In the genomic region with DNA sequence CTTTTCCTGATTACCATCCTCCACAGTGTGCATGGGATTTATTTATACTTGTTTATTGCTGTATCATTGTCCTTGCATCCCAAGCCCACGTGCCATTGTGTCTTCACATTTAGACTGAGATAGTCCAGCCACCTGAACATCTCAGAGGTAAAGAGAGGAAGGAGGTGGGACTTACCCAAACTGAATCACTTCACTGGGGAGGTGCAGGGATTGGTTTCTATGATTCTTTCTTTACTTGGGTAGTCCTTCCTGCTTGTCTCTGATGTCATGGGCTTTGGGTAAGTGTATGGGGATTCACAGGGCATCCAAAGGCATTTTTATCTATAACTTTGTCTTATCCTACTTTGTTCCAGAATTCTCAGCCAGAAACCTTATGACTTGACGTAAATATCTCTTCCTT, we compare ENCODE assay signal across 25 cellular contexts.
DNase-seq lines count a peak whose midpoint lies in the region; ATAC-seq and TF ChIP-seq lines count a peak whose summit lies in the region.
"Had no signal": no experiment of that assay in that cellular context is flagged by ENCODE, and none has a peak within 500 bp of the region (broad histone marks: within the 10 kb centered on the region; RNA-seq: fewer than 3 reads in every experiment).

No MANE protein-coding gene starts in this region.

- peak; percentile 67 for ATAC-seq in activated T-helper 17 cell treated with anti-CD3 and anti-CD28 coated beads, Interleukin-2, amount 50 U/mL, for 72 hours (replicated peaks)
- ATAC-seq: Right ventricle myocardium inferior had no signal

- H3K4me1 ChIP-seq in Caco-2: peaks cover 70% of the 10 kb centered on the region
- H3K4me1 ChIP-seq: HAP-1, SJCRH30 had no signal

- H3K4me3 Mint-ChIP-seq in activated CD4-positive, alpha-beta memory T cell treated with anti-CD3 and anti-CD28 coated beads for 36 hours: no peak overlapping the region
- H3K4me3 Mint-ChIP-seq in activated CD4-positive, alpha-beta memory T cell treated with anti-CD3 and anti-CD28 coated beads, Interleukin-2, amount 10 ng/mL, durations not matched to agents 7 days and 5 days: no peak overlapping the region
- H3K4me3 Mint-ChIP-seq in Caco-2 (ENCODE audit: unreplicated experiment): no peak overlapping the region
- H3K4me3 Mint-ChIP-seq in activated T-helper 17 cell treated with anti-CD3 and anti-CD28 coated beads, Interleukin-2, amount 50 U/mL, for 72 hours: no peak overlapping the region
- H3K4me3 Mint-ChIP-seq: CD14-positive monocyte; CD8-positive, alpha-beta memory T cell had no signal

- intact Hi-C loops in activated CD4-positive, alpha-beta memory T cell treated with anti-CD3 and anti-CD28 coated beads for 36 hours (cut with micrococcal nuclease): no loop called here
- intact Hi-C loops in Caco-2 (cut with micrococcal nuclease; ENCODE audit: unreplicated experiment) (no loop called here), cardiac septum (cut with DNase I) (no loop called here)

- CTCF ChIA-PET in activated CD4-positive, alpha-beta memory T cell treated with anti-CD3 and anti-CD28 coated beads for 36 hours (lab: Charles Lee): no interaction called here
- CTCF ChIA-PET in activated CD4-positive, alpha-beta memory T cell treated with anti-CD3 and anti-CD28 coated beads, Interleukin-2, amount 10 ng/mL, durations not matched to agents 7 days and 5 days (lab: Charles Lee): no interaction called here
- CTCF ChIA-PET in Caco-2 (lab: Charles Lee): interaction anchor here (1.1 kb wide), 1 partner anchor 51 kb away, joined by 4 read pairs; no protein-coding TSS in a partner anchor

- no peaks in the 10 kb centered on the region for H3K27me3 ChIP-seq in Caco-2 (replicated peaks; ENCODE audit: control insufficient read depth, insufficient read depth, low read length)
- H3K27me3 ChIP-seq: BE2C, SJCRH30 had no signal

- H3K27me3 Mint-ChIP-seq in activated CD4-positive, alpha-beta memory T cell treated with anti-CD3 and anti-CD28 coated beads for 36 hours: peaks cover 13% of the 10 kb centered on the region
- H3K27me3 Mint-ChIP-seq in activated CD4-positive, alpha-beta memory T cell treated with anti-CD3 and anti-CD28 coated beads, Interleukin-2, amount 10 ng/mL, durations not matched to agents 7 days and 5 days: peaks cover 39% of the 10 kb centered on the region
- H3K27me3 Mint-ChIP-seq in Caco-2 (ENCODE audit: insufficient read depth, unreplicated experiment): no peaks in the 10 kb centered on the region
- H3K27me3 Mint-ChIP-seq in activated T-helper 17 cell treated with anti-CD3 and anti-CD28 coated beads, Interleukin-2, amount 50 U/mL, for 72 hours: peaks cover 9% of the 10 kb centered on the region

- POLR2A ChIA-PET in activated CD4-positive, alpha-beta memory T cell treated with anti-CD3 and anti-CD28 coated beads for 36 hours (lab: Charles Lee): interaction anchor here (0.5 kb wide), 1 partner anchor 887 kb away, joined by 3 read pairs; no protein-coding TSS in a partner anchor
- POLR2A ChIA-PET in activated CD4-positive, alpha-beta memory T cell treated with anti-CD3 and anti-CD28 coated beads, Interleukin-2, amount 10 ng/mL, durations not matched to agents 7 days and 5 days (lab: Charles Lee): no interaction called here
- POLR2A ChIA-PET in Caco-2 (lab: Charles Lee): no interaction called here

- no peak for DNase-seq in activated CD4-positive, alpha-beta memory T cell treated with anti-CD3 and anti-CD28 coated beads for 36 hours
- no peak for DNase-seq in activated CD4-positive, alpha-beta memory T cell treated with anti-CD3 and anti-CD28 coated beads, Interleukin-2, amount 10 ng/mL, durations not matched to agents 7 days and 5 days
- DNase-seq in Caco-2: no peak
- DNase-seq in kidney tubule cell (ENCODE audit: low spot score): peak; percentile 17
- no peak for DNase-seq in NCI-H187 (lab: John Stamatoyannopoulos, UW)
- no peak for DNase-seq in cardiac septum (ENCODE audit: low spot score)
- DNase-seq: 8988T; ACHN; BE2C; CD8-positive, alpha-beta memory T cell; DMS153; DND-41; GOT3; IMR-90; KG1; MG63; NCI-H1105 treated with DMSO at 0.1 percent for 48 hours; NCI-H2029 treated with DMSO at 0.1 percent for 48 hours; NCI-H526 treated with DMSO at 0.1 percent for 48 hours; PC-9; SJCRH30 had no signal

- no peaks in the 10 kb centered on the region for H3K9me3 Mint-ChIP-seq in activated CD4-positive, alpha-beta memory T cell treated with anti-CD3 and anti-CD28 coated beads for 36 hours
- no peaks in the 10 kb centered on the region for H3K9me3 Mint-ChIP-seq in activated CD4-positive, alpha-beta memory T cell treated with anti-CD3 and anti-CD28 coated beads, Interleukin-2, amount 10 ng/mL, durations not matched to agents 7 days and 5 days
- H3K9me3 Mint-ChIP-seq in Caco-2 (ENCODE audit: unreplicated experiment): no peaks in the 10 kb centered on the region
- no peaks in the 10 kb centered on the region for H3K9me3 Mint-ChIP-seq in activated T-helper 17 cell treated with anti-CD3 and anti-CD28 coated beads, Interleukin-2, amount 50 U/mL, for 72 hours
- H3K9me3 Mint-ChIP-seq: CD8-positive, alpha-beta memory T cell had no signal

- TF ChIP-seq CTCF in Caco-2 (IDR thresholded peaks at IDR 0.05; ENCODE audit: insufficient read depth in 1 of 2, low read depth in 1 of 2, low read length in 1 of 2, severe bottlenecking in 1 of 2, unreplicated experiment in 1 of 2): no peak

- no peak overlapping the region for H3K4me3 ChIP-seq in Caco-2 (ENCODE audit: low read depth, low read length)
- H3K4me3 ChIP-seq: HAP-1, MG63, PC-9, SJCRH30 had no signal

- no peaks in the 10 kb centered on the region for H3K9me3 ChIP-seq in Caco-2
- H3K9me3 ChIP-seq: BE2C, HAP-1, MG63, SJCRH30 had no signal

- no peaks in the 10 kb centered on the region for H3K36me3 ChIP-seq in Caco-2 (ENCODE audit: control insufficient read depth, insufficient read depth, low read length)
- H3K36me3 ChIP-seq: BE2C, HAP-1, MG63, SJCRH30 had no signal

- no TSS peak for BruUV-seq in Caco-2 (replicated peaks; lab: Mats Ljungman, UMichigan)

- H3K4me1 Mint-ChIP-seq in activated CD4-positive, alpha-beta memory T cell treated with anti-CD3 and anti-CD28 coated beads for 36 hours (ENCODE audit: low read depth): peaks cover 56% of the 10 kb centered on the region
- H3K4me1 Mint-ChIP-seq in activated CD4-positive, alpha-beta memory T cell treated with anti-CD3 and anti-CD28 coated beads, Interleukin-2, amount 10 ng/mL, durations not matched to agents 7 days and 5 days: peaks cover 27% of the 10 kb centered on the region
- H3K4me1 Mint-ChIP-seq in Caco-2 (ENCODE audit: low read depth, unreplicated experiment): peaks cover 47% of the 10 kb centered on the region
- peaks cover 26% of the 10 kb centered on the region for H3K4me1 Mint-ChIP-seq in activated T-helper 17 cell treated with anti-CD3 and anti-CD28 coated beads, Interleukin-2, amount 50 U/mL, for 72 hours

- H3K36me3 Mint-ChIP-seq in activated CD4-positive, alpha-beta memory T cell treated with anti-CD3 and anti-CD28 coated beads for 36 hours: no peaks in the 10 kb centered on the region
- no peaks in the 10 kb centered on the region for H3K36me3 Mint-ChIP-seq in activated CD4-positive, alpha-beta memory T cell treated with anti-CD3 and anti-CD28 coated beads, Interleukin-2, amount 10 ng/mL, durations not matched to agents 7 days and 5 days (ENCODE audit: low read depth)
- peaks cover 34% of the 10 kb centered on the region for H3K36me3 Mint-ChIP-seq in Caco-2 (ENCODE audit: insufficient read depth, unreplicated experiment)
- H3K36me3 Mint-ChIP-seq in activated T-helper 17 cell treated with anti-CD3 and anti-CD28 coated beads, Interleukin-2, amount 50 U/mL, for 72 hours (ENCODE audit: low read depth): no peaks in the 10 kb centered on the region
- H3K36me3 Mint-ChIP-seq: CD14-positive monocyte; CD8-positive, alpha-beta memory T cell had no signal

- H3K27ac Mint-ChIP-seq in activated CD4-positive, alpha-beta memory T cell treated with anti-CD3 and anti-CD28 coated beads for 36 hours: peak overlapping the region; percentile 32
- no peak overlapping the region for H3K27ac Mint-ChIP-seq in activated CD4-positive, alpha-beta memory T cell treated with anti-CD3 and anti-CD28 coated beads, Interleukin-2, amount 10 ng/mL, durations not matched to agents 7 days and 5 days
- H3K27ac Mint-ChIP-seq in Caco-2 (ENCODE audit: unreplicated experiment): peak overlapping the region; percentile 59
- no peak overlapping the region for H3K27ac Mint-ChIP-seq in activated T-helper 17 cell treated with anti-CD3 and anti-CD28 coated beads, Interleukin-2, amount 50 U/mL, for 72 hours
- H3K27ac Mint-ChIP-seq: CD14-positive monocyte had no signal

Comparison
In these comparisons a context has a peak if more than half of its experiments do, and no peak if none do; other contexts are left out.
1. H3K27ac Mint-ChIP-seq: peak in activated CD4-positive, alpha-beta memory T cell treated with anti-CD3 and anti-CD28 coated beads for 36 hours (single experiment) and Caco-2 (single experiment); none in activated CD4-positive, alpha-beta memory T cell treated with anti-CD3 and anti-CD28 coated beads, Interleukin-2, amount 10 ng/mL, durations not matched to agents 7 days and 5 days (single experiment) and activated T-helper 17 cell treated with anti-CD3 and anti-CD28 coated beads, Interleukin-2, amount 50 U/mL, for 72 hours (single experiment).